6 cellular contexts compared by ENCODE assay signal in the genomic region with DNA sequence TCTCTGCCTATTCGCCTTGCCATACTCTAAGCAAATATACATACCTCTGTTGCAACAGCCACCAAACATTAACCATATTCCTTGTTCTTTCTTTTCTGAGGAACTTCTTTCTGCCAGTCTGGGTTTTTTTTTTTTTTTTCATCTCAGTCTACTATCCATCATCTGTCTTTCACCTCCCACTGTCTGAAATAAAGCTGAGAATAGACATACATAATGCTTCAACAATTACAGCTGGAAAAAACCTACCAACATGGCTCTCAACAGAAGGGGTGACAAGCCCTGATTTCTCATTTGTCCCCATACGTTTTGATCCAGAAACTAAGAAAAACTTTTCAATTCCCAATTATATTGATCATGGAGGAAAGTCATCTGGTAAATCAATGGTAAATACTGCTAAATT.
"Had no signal": no experiment of that assay in that cellular context is flagged by ENCODE, and none has a peak within 500 bp of the region (broad histone marks: within the 10 kb centered on the region; RNA-seq: fewer than 3 reads in every experiment).

No MANE protein-coding gene starts in this region.

- H3K27ac ChIP-seq: HL-60, KMS-11 had no signal

- H3K4me3 ChIP-seq: K562 had no signal

- H3K9ac ChIP-seq: KMS-11 had no signal

- DNase-seq: IMR-90, KBM-7, KG1 had no signal

- H3K4me2 ChIP-seq: KMS-11 had no signal
